In genomic region chr22:25110846-25111578, GRCh38 we compare ENCODE assay signal across 8 cellular contexts.
DNase-seq lines count a peak whose midpoint lies in the region; ATAC-seq and TF ChIP-seq lines count a peak whose summit lies in the region.

No MANE protein-coding gene starts in this region.

- intact Hi-C loops in mucosa of descending colon (cut with DNase I, micrococcal nuclease) = no loop called here

- peak overlapping the region; percentile 72 for H3K27ac ChIP-seq in epithelial cell of prostate

- peaks cover 36% of the 10 kb centered on the region for H3K4me1 ChIP-seq in mucosa of descending colon (ENCODE audit: low read depth)

- DNase-seq in COR-L47 (lab: John Stamatoyannopoulos, UW) (peak; percentile 80), HK-2 (ENCODE audit: unreplicated experiment) (peak; percentile 75), NOMO-1 treated with dmso at 0.1 percent for 144 hours (lab: John Stamatoyannopoulos, UW; ENCODE audit: unreplicated experiment) (peak; percentile 56), activated T-cell treated with anti-CD3 and anti-CD28 coated beads for 4 hours (peak; percentile 30), epithelial cell of prostate (ENCODE audit: low read depth, low spot score) (peak; percentile 54), mucosa of descending colon (peak; percentile 75 to 85 (median 77))
- DNase-seq in stimulated activated CD8-positive, alpha-beta memory T cell treated with anti-CD3 and anti-CD28 coated beads, Interleukin-2, amount 100 ng/mL, for 1 hour (ENCODE audit: low read depth in 2 of 2) = peak; percentile 8 to 12

- H3K9me3 ChIP-seq in mucosa of descending colon = no peaks in the 10 kb centered on the region

- ATAC-seq in mucosa of descending colon (peak; percentile 73), GM19035 (IDR thresholded peaks at IDR 0.05; ENCODE audit: unreplicated experiment) (no peak)

- TF ChIP-seq CTCF in mucosa of descending colon (IDR thresholded peaks at IDR 0.05) = no peak

- H3K4me3 ChIP-seq in mucosa of descending colon = no peak overlapping the region

- H3K36me3 ChIP-seq in mucosa of descending colon (ENCODE audit: low read depth) = no peaks in the 10 kb centered on the region

Comparison
In these comparisons a context has a peak if more than half of its experiments do, and no peak if none do; other contexts are left out.
1. DNase-seq: peak in every context shown above with its lines; median percentile 80 in COR-L47; 77 in mucosa of descending colon; 75 in HK-2; 56 in NOMO-1 treated with dmso at 0.1 percent for 144 hours; 54 in epithelial cell of prostate; 30 in activated T-cell treated with anti-CD3 and anti-CD28 coated beads for 4 hours; 10 in stimulated activated CD8-positive, alpha-beta memory T cell treated with anti-CD3 and anti-CD28 coated beads, Interleukin-2, amount 100 ng/mL, for 1 hour.